Comparison of ENCODE assay signal across 10 cellular contexts in the genomic region with DNA sequence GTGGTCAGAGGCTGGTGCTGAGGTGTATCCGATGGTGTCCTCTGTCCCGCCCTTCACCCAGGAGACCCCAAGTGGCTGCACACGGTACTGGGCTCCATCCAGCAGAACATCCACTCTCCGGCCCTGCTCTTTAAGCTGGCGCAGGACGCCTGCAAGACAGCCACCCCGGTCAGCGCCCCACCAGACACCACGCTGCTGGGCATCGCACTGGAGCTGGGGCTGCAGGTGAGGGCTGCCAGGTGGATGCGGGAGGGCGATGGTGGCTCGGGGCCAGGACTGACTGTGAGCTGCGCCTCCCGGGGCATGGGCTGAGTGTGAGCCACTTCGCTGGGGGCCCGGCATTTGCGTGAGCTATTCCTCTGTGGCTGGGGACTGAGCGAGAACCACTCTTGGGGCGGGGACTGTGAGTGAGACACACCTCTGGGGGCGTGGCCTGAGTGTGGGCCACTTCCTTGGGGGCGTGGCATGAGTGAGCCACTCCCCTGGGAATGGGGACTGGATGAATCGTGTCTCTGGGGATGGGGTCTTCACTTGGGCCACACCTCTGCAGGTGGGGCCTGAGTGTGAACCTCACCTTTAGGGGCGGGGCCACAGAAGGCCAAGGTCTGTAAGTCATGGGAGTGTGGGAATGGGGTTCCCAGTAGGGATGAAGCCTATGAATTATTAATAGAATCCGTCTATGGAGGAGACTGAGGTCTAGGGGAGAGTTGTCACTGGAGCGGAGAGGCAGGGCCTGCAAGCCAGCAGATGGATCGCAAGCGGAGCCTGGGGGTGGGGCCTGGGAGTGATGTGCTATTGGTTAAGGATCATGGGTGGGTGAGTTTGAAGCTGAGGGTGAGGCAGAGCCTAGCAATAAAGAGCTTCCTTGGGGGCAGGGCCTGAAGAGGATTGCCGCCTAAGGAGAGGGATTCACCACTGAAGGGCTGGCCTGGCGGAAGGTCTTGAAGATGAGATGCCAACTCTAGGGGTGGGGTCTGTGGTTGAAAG. TPM values are rescaled to one million over a fixed set of nuclear protein-coding genes. Genes with fewer than 3 reads are reported as not detected.
A peak's percentile ranks its signal among the peaks of the same experiment; 100 is the strongest.
DNase-seq lines count a peak whose midpoint lies in the region; ATAC-seq and TF ChIP-seq lines count a peak whose summit lies in the region.
"Had no signal": no experiment of that assay in that cellular context is flagged by ENCODE, and none has a peak within 500 bp of the region (broad histone marks: within the 10 kb centered on the region; RNA-seq: fewer than 3 reads in every experiment).

No MANE protein-coding gene starts in this region.

- ATAC-seq in WTC11 (peak; percentile 86), HG02759 (IDR thresholded peaks at IDR 0.05; ENCODE audit: unreplicated experiment) (no peak)
- peak; percentile 8 for ATAC-seq in naive thymus-derived CD4-positive, alpha-beta T cell

- H3K27ac ChIP-seq in naive thymus-derived CD4-positive, alpha-beta T cell (ENCODE audit: low read depth, low read length) = no peak overlapping the region
- H3K27ac ChIP-seq: thoracic aorta had no signal

- CTCF ChIA-PET in WTC11 (lab: Charles Lee) = interaction anchor here (0.5 to 2.1 kb wide), 20 partner anchors 8 to 411 kb away, joined by 3 to 19 read pairs (median 5); partner anchors contain the start of genes ASF1B, C19orf53 and ZSWIM4
- CTCF ChIA-PET in naive thymus-derived CD4-positive, alpha-beta T cell (lab: Charles Lee) = no interaction called here

- H3K9me3 Mint-ChIP-seq in WTC11 = no peaks in the 10 kb centered on the region
- no peaks in the 10 kb centered on the region for H3K9me3 Mint-ChIP-seq in naive thymus-derived CD4-positive, alpha-beta T cell
- H3K9me3 Mint-ChIP-seq: immature natural killer cell had no signal

- peaks cover 37% of the 10 kb centered on the region for H3K36me3 Mint-ChIP-seq in WTC11
- H3K36me3 Mint-ChIP-seq in naive thymus-derived CD4-positive, alpha-beta T cell = peaks cover 0 to 14% (median 5%) of the 10 kb centered on the region in 5 donors

- H3K27me3 ChIP-seq in H7 (ENCODE audit: control insufficient read depth, insufficient read depth, low read length) = no peaks in the 10 kb centered on the region
- no peaks in the 10 kb centered on the region for H3K27me3 ChIP-seq in naive thymus-derived CD4-positive, alpha-beta T cell (ENCODE audit: control insufficient read depth in 2 of 2, insufficient read depth in 2 of 2, low read length in 2 of 2)

- peaks cover 15% of the 10 kb centered on the region for H3K4me1 Mint-ChIP-seq in WTC11
- H3K4me1 Mint-ChIP-seq in naive thymus-derived CD4-positive, alpha-beta T cell = peaks cover 0 to 13% (median 4%) of the 10 kb centered on the region in 7 donors

- POLR2A ChIA-PET in WTC11 (lab: Charles Lee) = interaction anchor here (0.5 to 3.2 kb wide), 8 partner anchors 8 to 644 kb away, joined by 3 to 20 read pairs (median 6); partner anchors contain the start of gene ZSWIM4
- POLR2A ChIA-PET in naive thymus-derived CD4-positive, alpha-beta T cell (lab: Charles Lee) = interaction anchor here (1.1 kb wide), 1 partner anchor 14 kb away, joined by 4 read pairs; no protein-coding TSS in a partner anchor

- DNase-seq in D341Med (ENCODE audit: low spot score) = peak; percentile 48
- DNase-seq in H7 = peak; percentile 96
- peak; percentile 94 for DNase-seq in WTC11 (ENCODE audit: low spot score)
- DNase-seq in naive thymus-derived CD4-positive, alpha-beta T cell = no peak
- DNase-seq in GOT3 (lab: John Stamatoyannopoulos, UW) = no peak
- no peak for DNase-seq in NCI-H1105 treated with DMSO at 0.1 percent for 48 hours (lab: John Stamatoyannopoulos, UW)
- DNase-seq: caudate nucleus, immature natural killer cell had no signal

- no peaks in the 10 kb centered on the region for H3K4me1 ChIP-seq in naive thymus-derived CD4-positive, alpha-beta T cell (ENCODE audit: control insufficient read depth in 2 of 2, insufficient read depth in 2 of 2, low read length in 2 of 2)

- peak overlapping the region; percentile 37; the same call in 1 of the 2 replicates for H3K4me3 Mint-ChIP-seq in WTC11
- no peak overlapping the region for H3K4me3 Mint-ChIP-seq in naive thymus-derived CD4-positive, alpha-beta T cell
- H3K4me3 Mint-ChIP-seq: immature natural killer cell had no signal

- H3K27ac Mint-ChIP-seq in WTC11 = peak overlapping the region; percentile 92
- H3K27ac Mint-ChIP-seq in naive thymus-derived CD4-positive, alpha-beta T cell = peak overlapping the region in 4 of 9 donors; percentile 33 to 66 (median 64)

- intact Hi-C loops in naive thymus-derived CD4-positive, alpha-beta T cell (cut with micrococcal nuclease) = no loop called here

- no peak overlapping the region for H3K4me3 ChIP-seq in H7 (ENCODE audit: insufficient read depth, low read depth, low read length)
- H3K4me3 ChIP-seq in naive thymus-derived CD4-positive, alpha-beta T cell (ENCODE audit: low read length) = no peak overlapping the region
- H3K4me3 ChIP-seq: thoracic aorta had no signal

- peaks cover 10% of the 10 kb centered on the region for H3K36me3 ChIP-seq in H7 (replicated peaks; ENCODE audit: control insufficient read depth, insufficient read depth, low read length)
- peaks cover 0 to 7% (median 0%) of the 10 kb centered on the region in 3 experiments for H3K36me3 ChIP-seq in naive thymus-derived CD4-positive, alpha-beta T cell (ENCODE audit: control insufficient read depth in 2 of 3, insufficient read depth in 3 of 3, low read length in 3 of 3)
- H3K36me3 ChIP-seq: thoracic aorta had no signal

- no peaks in the 10 kb centered on the region for H3K9me3 ChIP-seq in naive thymus-derived CD4-positive, alpha-beta T cell (ENCODE audit: control insufficient read depth in 2 of 3, low read length in 3 of 3)
- H3K9me3 ChIP-seq: thoracic aorta had no signal

- 0 out of 2 replicates have a peak, but pooled peaks have one; percentile 35 for TF ChIP-seq CTCF in WTC11 (IDR thresholded peaks at IDR 0.05)

- H3K27me3 Mint-ChIP-seq in WTC11 (ENCODE audit: low read depth) = no peaks in the 10 kb centered on the region
- no peaks in the 10 kb centered on the region for H3K27me3 Mint-ChIP-seq in naive thymus-derived CD4-positive, alpha-beta T cell

TF ChIP-seq in WTC11, 78 proteins besides CTCF, POLR2A, EP300 and RAD21 (continues in another document):
- TF ChIP-seq, protein P1, sequence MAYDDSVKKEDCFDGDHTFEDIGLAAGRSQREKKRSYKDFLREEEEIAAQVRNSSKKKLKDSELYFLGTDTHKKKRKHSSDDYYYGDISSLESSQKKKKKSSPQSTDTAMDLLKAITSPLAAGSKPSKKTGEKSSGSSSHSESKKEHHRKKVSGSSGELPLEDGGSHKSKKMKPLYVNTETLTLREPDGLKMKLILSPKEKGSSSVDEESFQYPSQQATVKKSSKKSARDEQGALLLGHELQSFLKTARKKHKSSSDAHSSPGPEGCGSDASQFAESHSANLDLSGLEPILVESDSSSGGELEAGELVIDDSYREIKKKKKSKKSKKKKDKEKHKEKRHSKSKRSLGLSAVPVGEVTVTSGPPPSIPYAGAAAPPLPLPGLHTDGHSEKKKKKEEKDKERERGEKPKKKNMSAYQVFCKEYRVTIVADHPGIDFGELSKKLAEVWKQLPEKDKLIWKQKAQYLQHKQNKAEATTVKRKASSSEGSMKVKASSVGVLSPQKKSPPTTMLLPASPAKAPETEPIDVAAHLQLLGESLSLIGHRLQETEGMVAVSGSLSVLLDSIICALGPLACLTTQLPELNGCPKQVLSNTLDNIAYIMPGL (CRISPR knock-in tag; IDR thresholded peaks at IDR 0.05) = 0 out of 2 replicates have a peak, but pooled peaks have one; percentile 28
- TF ChIP-seq RELA (CRISPR knock-in tag; IDR thresholded peaks at IDR 0.05; ENCODE audit: borderline replicate concordance) = 0 out of 2 replicates have a peak, but pooled peaks have one; percentile 38
- TF ChIP-seq, protein P2, sequence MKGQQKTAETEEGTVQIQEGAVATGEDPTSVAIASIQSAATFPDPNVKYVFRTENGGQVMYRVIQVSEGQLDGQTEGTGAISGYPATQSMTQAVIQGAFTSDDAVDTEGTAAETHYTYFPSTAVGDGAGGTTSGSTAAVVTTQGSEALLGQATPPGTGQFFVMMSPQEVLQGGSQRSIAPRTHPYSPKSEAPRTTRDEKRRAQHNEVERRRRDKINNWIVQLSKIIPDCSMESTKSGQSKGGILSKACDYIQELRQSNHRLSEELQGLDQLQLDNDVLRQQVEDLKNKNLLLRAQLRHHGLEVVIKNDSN (CRISPR knock-in tag; IDR thresholded peaks at IDR 0.05) = no peak

RNA-seq across cellular contexts. Expression of gene ZSWIM4, which starts 30.5 kb away (rescaled TPM):
- total RNA-seq in H7 (2014; rRNA removed; shearing (Covaris generic)) = 18.3 and 21.5 TPM in 2 replicates
- 33.4 to 35.5 TPM (median 34.2 TPM) in 3 replicates for total RNA-seq in WTC11 (2021)
- 1 to 10 TPM; 4.8 to 7.8 (median 5.9) TPM for total RNA-seq in naive thymus-derived CD4-positive, alpha-beta T cell
- polyA plus RNA-seq in naive thymus-derived CD4-positive, alpha-beta T cell = 1 to 10 TPM in 1 of 2 donors, under 1 TPM in 1; 0.73 to 1.6 TPM

RNA-seq across cellular contexts. Expression of gene NANOS3, which starts 51.2 kb away (rescaled TPM):
- not detected in 2 replicates for total RNA-seq in H7 (2014; rRNA removed; shearing (Covaris generic))
- 0.66 to 1.1 TPM (median 0.71 TPM) in 3 replicates for total RNA-seq in WTC11 (2021)
- total RNA-seq in naive thymus-derived CD4-positive, alpha-beta T cell = 1 to 10 TPM in 2 of 5 experiments, not detected in 3; 1.3 to 3.4 TPM
- polyA plus RNA-seq in naive thymus-derived CD4-positive, alpha-beta T cell = not detected
- total RNA-seq: thoracic aorta had no signal
- polyA plus RNA-seq: immature natural killer cell had no signal

RNA-seq across cellular contexts. Expression of gene C19orf53, which starts 51.5 kb away (rescaled TPM):
- 91.5 and 120 TPM in 2 replicates for total RNA-seq in H7 (2014; rRNA removed; shearing (Covaris generic))
- total RNA-seq in WTC11 (2021) = 102 to 112 TPM (median 110 TPM) in 3 replicates
- total RNA-seq in naive thymus-derived CD4-positive, alpha-beta T cell = 100 to 1,000 TPM in 1 of 5 experiments, 10 to 100 TPM in 4; 57.2 to 108 (median 86.2) TPM
- 100 to 1,000 TPM; 203 to 289 TPM for polyA plus RNA-seq in naive thymus-derived CD4-positive, alpha-beta T cell

Comparison
In these comparisons a context has a peak if more than half of its experiments do, and no peak if none do; other contexts are left out.
1. DNase-seq: peak in D341Med (single experiment), H7 (single experiment) and WTC11 (single experiment); none in naive thymus-derived CD4-positive, alpha-beta T cell (0 of 9), GOT3 (single experiment) and NCI-H1105 treated with DMSO at 0.1 percent for 48 hours (single experiment).